Comparison of ENCODE assay signal across 12 cellular contexts in the genomic region with DNA sequence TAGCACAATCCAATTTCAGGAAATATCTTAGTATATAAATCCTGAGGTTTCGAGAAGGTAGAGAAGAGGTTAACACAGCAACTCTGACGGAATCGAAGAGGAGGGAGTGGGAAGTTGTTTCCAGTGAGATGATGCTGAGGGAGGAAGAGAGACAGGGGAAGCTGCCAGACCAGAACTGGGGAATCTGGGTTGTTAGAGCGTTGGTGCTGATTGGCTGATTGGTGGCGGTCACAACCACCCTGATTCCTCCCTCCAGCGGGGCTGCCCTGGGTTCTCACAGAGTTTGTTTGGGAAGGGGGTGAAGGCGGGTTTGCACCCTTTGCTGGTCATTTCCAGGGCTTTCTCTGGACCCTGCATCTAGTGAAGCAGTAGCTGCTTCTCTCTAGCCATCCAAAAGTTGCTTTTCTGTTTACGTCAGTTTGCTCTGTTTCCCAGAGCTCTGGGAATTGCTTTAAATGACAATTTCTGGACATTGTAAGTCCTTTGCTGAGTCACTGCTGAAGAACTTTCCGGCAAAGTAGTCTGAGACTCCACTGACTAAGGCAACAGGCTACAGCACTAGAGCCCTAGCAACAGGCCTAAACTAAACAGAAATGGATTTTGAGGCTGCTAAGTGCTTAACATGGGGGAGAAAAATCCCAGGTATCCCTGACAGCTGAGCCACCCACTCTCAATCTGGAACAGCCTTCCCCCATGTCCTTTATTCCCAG.
DNase-seq lines count a peak whose midpoint lies in the region; TF ChIP-seq lines count a peak whose summit lies in the region.
"Had no signal": no experiment of that assay in that cellular context is flagged by ENCODE, and none has a peak within 500 bp of the region (broad histone marks: within the 10 kb centered on the region; RNA-seq: fewer than 3 reads in every experiment).

No MANE protein-coding gene starts in this region.

- TF ChIP-seq CTCF in HFF-Myc (IDR thresholded peaks at IDR 0.05; ENCODE audit: low read depth, low read length, missing control alignments) (no peak), coronary artery (IDR thresholded peaks at IDR 0.05) (no peak), spleen (IDR thresholded peaks at IDR 0.05 in 8 of 11, conservative IDR thresholded peaks at IDR 0.05 in 3 of 11) (no peak)

- 55 to 71% (median 64%) methylated on average over 9 of the region's 9 CpGs for WGBS in spleen, 5 donors

- H3K36me3 ChIP-seq in spleen = no peaks in the 10 kb centered on the region

- H3K4me3 ChIP-seq in HFF-Myc (replicated peaks; ENCODE audit: low read depth, low read length) (no peak overlapping the region), coronary artery (peak overlapping the region; percentile 63), spleen (no peak overlapping the region)

- H3K9me3 ChIP-seq in spleen = no peaks in the 10 kb centered on the region

- DNase-seq in HFF-Myc (ENCODE audit: extremely low read depth, low read depth) (peak; percentile 49), coronary artery (ENCODE audit: low spot score) (peak; percentile 87), kidney tubule cell (ENCODE audit: low spot score) (peak; percentile 69), stromal cell of bone marrow (ENCODE audit: low read depth) (peak; percentile 92), spleen (no peak), activated T-cell treated with anti-CD3 and anti-CD28 coated beads for 4 hours (no peak), posterior cingulate gyrus (no peak), T-helper 2 cell (no peak)
- DNase-seq: activated gamma-delta T cell treated with Interleukin-2 at 50 U/mL for 16 hours; NCI-H2171 treated with DMSO at 0.1 percent for 48 hours; stimulated activated CD4-positive, alpha-beta T cell treated with anti-CD3 and anti-CD28 coated beads, Interleukin-15, amount 100 ng/mL, for 24 hours had no signal

- H3K27ac ChIP-seq in coronary artery (peak overlapping the region; percentile 83 to 92), spleen (peak overlapping the region in 4 of 8 donors; percentile 11 to 58 (median 50))
- H3K27ac ChIP-seq: HL-60 had no signal

- H3K27me3 ChIP-seq in spleen (replicated peaks in 1 of 7) = peaks cover 0 to 23% (median 0%) of the 10 kb centered on the region in 7 donors

- intact Hi-C loops in spleen (cut with DNase I; ENCODE audit: low total_unique reads) (no loop called here), posterior cingulate gyrus (cut with DNase I) (no loop called here)

- no peak for TF ChIP-seq POLR2A in spleen (IDR thresholded peaks at IDR 0.05)

- no peaks in the 10 kb centered on the region for H3K4me1 ChIP-seq in spleen

Comparison
In these comparisons a context has a peak if more than half of its experiments do, and no peak if none do; other contexts are left out.
1. DNase-seq: peak in HFF-Myc (single experiment), coronary artery (single experiment), kidney tubule cell (single experiment) and stromal cell of bone marrow (single experiment); none in spleen (single experiment), activated T-cell treated with anti-CD3 and anti-CD28 coated beads for 4 hours (single experiment), posterior cingulate gyrus (0 of 10) and T-helper 2 cell (0 of 5).